Comparison of ENCODE assay signal across 24 cellular contexts in genomic region chr17:37084375-37084774, GRCh38.
DNase-seq lines count a peak whose midpoint lies in the region; ATAC-seq, FAIRE-seq and TF ChIP-seq lines count a peak whose summit lies in the region.
"Had no signal": no experiment of that assay in that cellular context is flagged by ENCODE, and none has a peak within 500 bp of the region (broad histone marks: within the 10 kb centered on the region; RNA-seq: fewer than 3 reads in every experiment).

No MANE protein-coding gene starts in this region.

- no peak overlapping the region for H3K4me3 Mint-ChIP-seq in endodermal cell
- H3K4me3 Mint-ChIP-seq in activated T-cell treated with anti-CD3 and anti-CD28 coated beads, Interleukin-2, amount 50 U/mL, for 4 hours, result no peak overlapping the region
- no peak overlapping the region for H3K4me3 Mint-ChIP-seq in activated CD8-positive, alpha-beta T cell treated with anti-CD3 and anti-CD28 coated beads, Interleukin-2, amount 10 ng/mL, durations not matched to agents 7 days and 5 days
- H3K4me3 Mint-ChIP-seq: CD4-positive, alpha-beta memory T cell had no signal

- POLR2A ChIA-PET in HepG2 (lab: Yijun Ruan, JAX), result no interaction called here
- POLR2A ChIA-PET in activated CD8-positive, alpha-beta T cell treated with anti-CD3 and anti-CD28 coated beads, Interleukin-2, amount 10 ng/mL, durations not matched to agents 7 days and 5 days (lab: Charles Lee), result no interaction called here

- H3K27ac Mint-ChIP-seq in endodermal cell, result peak overlapping the region; percentile 53
- no peak overlapping the region for H3K27ac Mint-ChIP-seq in activated CD8-positive, alpha-beta T cell treated with anti-CD3 and anti-CD28 coated beads, Interleukin-2, amount 10 ng/mL, durations not matched to agents 7 days and 5 days

- H3K27me3 ChIP-seq in HepG2 (ENCODE audit: control insufficient read depth in 1 of 2, insufficient read depth in 2 of 2, low read length in 2 of 2) (no peaks in the 10 kb centered on the region), right lobe of liver (no peaks in the 10 kb centered on the region), endodermal cell (ENCODE audit: control insufficient read depth, insufficient read depth, low read length, poor library complexity, severe bottlenecking) (no peaks in the 10 kb centered on the region)
- H3K27me3 ChIP-seq: BLaER1 treated with 17β-estradiol and CSF1 and Interleukin-3, amounts not matched to agents 10 nM and 100 nM had no signal

- H3K4me1 ChIP-seq in HepG2 (ENCODE audit: insufficient read depth, low read length) (peaks cover 13% of the 10 kb centered on the region), right lobe of liver (no peaks in the 10 kb centered on the region), endodermal cell (ENCODE audit: control insufficient read depth, insufficient read depth, low read length) (peaks cover 7% of the 10 kb centered on the region), mesodermal cell (ENCODE audit: control insufficient read depth, insufficient read depth, low read length, poor library complexity, severe bottlenecking) (peaks cover 13% of the 10 kb centered on the region)

- DNase-seq in HepG2 (ENCODE audit: low spot score), result no peak
- no peak for DNase-seq in right lobe of liver
- no peak for DNase-seq in endodermal cell
- DNase-seq in activated T-cell treated with anti-CD3 and anti-CD28 coated beads, Interleukin-2, amount 50 U/mL, for 4 hours, result no peak
- DNase-seq in NCI-H1105 (lab: John Stamatoyannopoulos, UW), result no peak
- no peak for DNase-seq in activated CD8-positive, alpha-beta memory T cell treated with anti-CD3 and anti-CD28 coated beads for 24 hours
- no peak for DNase-seq in activated CD8-positive, alpha-beta T cell treated with anti-CD3 and anti-CD28 coated beads, Interleukin-2, amount 10 ng/mL, durations not matched to agents 7 days and 5 days
- DNase-seq: CD4-positive, alpha-beta memory T cell; DND-41; GM23248; KBM-7; NCI-H1092; NCI-H146; NCI-H2029 treated with DMSO at 0.1 percent for 48 hours; NCI-H2171; NCI-H345; NCI-H524; NCI-H774 had no signal

- no peaks in the 10 kb centered on the region for H4K20me1 ChIP-seq in HepG2 (ENCODE audit: insufficient read depth, low read length)
- H4K20me1 ChIP-seq: BLaER1 treated with 17β-estradiol and CSF1 and Interleukin-3, amounts not matched to agents 10 nM and 100 nM had no signal

- no TSS peak for BruUV-seq in HepG2 (replicated peaks; lab: Mats Ljungman, UMichigan)

- H3K27ac ChIP-seq in HepG2 (ENCODE audit: extremely low read length, insufficient read depth, low read length), result no peak overlapping the region
- H3K27ac ChIP-seq in right lobe of liver, result no peak overlapping the region
- no peak overlapping the region for H3K27ac ChIP-seq in endodermal cell (ENCODE audit: low read depth, low read length)
- H3K27ac ChIP-seq in mesodermal cell (ENCODE audit: low read depth, low read length, severe bottlenecking), result peak overlapping the region; percentile 54
- H3K27ac ChIP-seq: 22Rv1, GM23248 had no signal

- no peak for ATAC-seq in HepG2
- no peak for ATAC-seq in right lobe of liver
- ATAC-seq in activated T-cell treated with anti-CD3 and anti-CD28 coated beads, Interleukin-2, amount 50 U/mL, for 4 hours, result no peak
- ATAC-seq in activated CD8-positive, alpha-beta T cell treated with anti-CD3 and anti-CD28 coated beads, Interleukin-2, amount 10 ng/mL, durations not matched to agents 7 days and 5 days, result no peak
- ATAC-seq: GM12878, Panc1, SK-N-SH treated with all-trans-retinoic acid at 6 μM for 48 hours had no signal

- H3K4me3 ChIP-seq in HepG2 (replicated peaks in 1 of 3; ENCODE audit: insufficient read depth in 1 of 3, low read depth in 2 of 3, low read length in 3 of 3) (no peak overlapping the region), right lobe of liver (no peak overlapping the region), endodermal cell (ENCODE audit: low read length) (no peak overlapping the region), mesodermal cell (ENCODE audit: extremely low read depth, insufficient read depth, low read length, poor library complexity, severe bottlenecking) (no peak overlapping the region)
- H3K4me3 ChIP-seq: BLaER1 treated with 17β-estradiol and CSF1 and Interleukin-3, amounts not matched to agents 10 nM and 100 nM; GM12878; GM23248 had no signal

- 89% methylated on average over 4 of the region's 4 CpGs for WGBS in HepG2 (ENCODE audit: low lambda C conversion rate)
- WGBS in right lobe of liver (ENCODE audit: insufficient coverage, low coverage, low lambda C conversion rate, missing lambda C conversion rate), result 71% methylated on average over 4 of the region's 4 CpGs
- WGBS in endodermal cell (ENCODE audit: insufficient coverage in 1 of 2, insufficient read length in 1 of 2), 2 experiments, result 89 to 93% methylated on average over 2 to 4 of the region's 4 CpGs
- 81 to 85% methylated on average over 2 to 3 of the region's 4 CpGs for WGBS in mesodermal cell (ENCODE audit: insufficient coverage in 2 of 2), 2 experiments

- peaks cover 8% of the 10 kb centered on the region for H3K9me3 Mint-ChIP-seq in endodermal cell
- peaks cover 5% of the 10 kb centered on the region for H3K9me3 Mint-ChIP-seq in activated T-cell treated with anti-CD3 and anti-CD28 coated beads, Interleukin-2, amount 50 U/mL, for 4 hours
- no peaks in the 10 kb centered on the region for H3K9me3 Mint-ChIP-seq in activated CD8-positive, alpha-beta T cell treated with anti-CD3 and anti-CD28 coated beads, Interleukin-2, amount 10 ng/mL, durations not matched to agents 7 days and 5 days (ENCODE audit: insufficient read depth)

- no peak for FAIRE-seq in HepG2 (lab: Jason Lieb, UNC)
- FAIRE-seq: GM12878 had no signal

- H3K27me3 Mint-ChIP-seq in endodermal cell (ENCODE audit: insufficient read depth), result no peaks in the 10 kb centered on the region
- no peaks in the 10 kb centered on the region for H3K27me3 Mint-ChIP-seq in activated T-cell treated with anti-CD3 and anti-CD28 coated beads, Interleukin-2, amount 50 U/mL, for 4 hours (ENCODE audit: low read depth)
- no peaks in the 10 kb centered on the region for H3K27me3 Mint-ChIP-seq in activated CD8-positive, alpha-beta T cell treated with anti-CD3 and anti-CD28 coated beads, Interleukin-2, amount 10 ng/mL, durations not matched to agents 7 days and 5 days (ENCODE audit: low read depth)
- H3K27me3 Mint-ChIP-seq: CD4-positive, alpha-beta memory T cell had no signal

- H3K36me3 ChIP-seq in HepG2 (replicated peaks in 1 of 2; ENCODE audit: control insufficient read depth in 1 of 2, insufficient read depth in 2 of 2, low read length in 2 of 2), result peaks cover 6 to 39% of the 10 kb centered on the region in 2 experiments
- H3K36me3 ChIP-seq in right lobe of liver, result peaks cover 0 to 42% (median 7%) of the 10 kb centered on the region in 4 donors
- peaks cover 36% of the 10 kb centered on the region for H3K36me3 ChIP-seq in endodermal cell (ENCODE audit: control insufficient read depth, insufficient read depth, low read length)
- peaks cover 47% of the 10 kb centered on the region for H3K36me3 ChIP-seq in mesodermal cell (ENCODE audit: control insufficient read depth, insufficient read depth, low read length)

- peaks cover 38% of the 10 kb centered on the region for H3K4me1 Mint-ChIP-seq in endodermal cell
- peaks cover 19% of the 10 kb centered on the region for H3K4me1 Mint-ChIP-seq in activated T-cell treated with anti-CD3 and anti-CD28 coated beads, Interleukin-2, amount 50 U/mL, for 4 hours (ENCODE audit: low read depth)
- H3K4me1 Mint-ChIP-seq in activated CD8-positive, alpha-beta T cell treated with anti-CD3 and anti-CD28 coated beads, Interleukin-2, amount 10 ng/mL, durations not matched to agents 7 days and 5 days (ENCODE audit: low read depth), result peaks cover 39% of the 10 kb centered on the region

- intact Hi-C loops in HepG2 (cut with micrococcal nuclease; ENCODE audit: unreplicated experiment), result no loop called here
- intact Hi-C loops in right lobe of liver (cut with DNase I), result no loop called here

- no peak overlapping the region for H3K4me2 ChIP-seq in HepG2 (ENCODE audit: low read depth, low read length)
- H3K4me2 ChIP-seq: BLaER1 treated with 17β-estradiol and CSF1 and Interleukin-3, amounts not matched to agents 10 nM and 100 nM had no signal

- H3K79me2 ChIP-seq in HepG2 (ENCODE audit: insufficient read depth, low read length), result no peaks in the 10 kb centered on the region

- TF ChIP-seq POLR2A in HepG2 (IDR thresholded peaks at IDR 0.05; ENCODE audit: insufficient read depth in 1 of 2, low read depth in 2 of 2, low read length in 2 of 2) (no peak), right lobe of liver (IDR thresholded peaks at IDR 0.05) (no peak)

- no peak overlapping the region for H2AFZ ChIP-seq in HepG2 (ENCODE audit: low read length)
- H2AFZ ChIP-seq: GM23248 had no signal

- in situ Hi-C loops in HepG2 (cut with HindIII; ENCODE audit: extremely low pct_ligation_motif_present, low pct_unique_long_range_greater_than_20kb), result no loop called here

- TF ChIP-seq EP300 in HepG2 (IDR thresholded peaks at IDR 0.05; ENCODE audit: low read depth in 2 of 2, low read length in 2 of 2), result no peak
- TF ChIP-seq EP300 in HepG2 (CRISPR knock-in tag; IDR thresholded peaks at IDR 0.05; ENCODE audit: borderline replicate concordance), result no peak

- no peak for TF ChIP-seq RAD21 in HepG2 (CRISPR knock-in tag; IDR thresholded peaks at IDR 0.05)

- H3K36me3 Mint-ChIP-seq in endodermal cell (ENCODE audit: low read depth), result peaks cover 47% of the 10 kb centered on the region
- H3K36me3 Mint-ChIP-seq in activated T-cell treated with anti-CD3 and anti-CD28 coated beads, Interleukin-2, amount 50 U/mL, for 4 hours (ENCODE audit: insufficient read depth), result peaks cover 27% of the 10 kb centered on the region
- peaks cover 34% of the 10 kb centered on the region for H3K36me3 Mint-ChIP-seq in activated CD8-positive, alpha-beta T cell treated with anti-CD3 and anti-CD28 coated beads, Interleukin-2, amount 10 ng/mL, durations not matched to agents 7 days and 5 days (ENCODE audit: low read depth)

- TF ChIP-seq CTCF in HepG2 (CRISPR knock-in tag; IDR thresholded peaks at IDR 0.05) (no peak), right lobe of liver (IDR thresholded peaks at IDR 0.05) (no peak), endodermal cell (conservative IDR thresholded peaks at IDR 0.05) (no peak)

- H3K9ac ChIP-seq in HepG2 (ENCODE audit: insufficient read depth, low read depth, low read length) (no peak overlapping the region), endodermal cell (ENCODE audit: extremely low read depth, low read length, poor library complexity, severe bottlenecking) (no peak overlapping the region)
- H3K9ac ChIP-seq: BLaER1 treated with 17β-estradiol and CSF1 and Interleukin-3, amounts not matched to agents 10 nM and 100 nM; GM23248 had no signal

- CTCF ChIA-PET in HepG2 (lab: Yijun Ruan, JAX; ENCODE audit: low intra/inter-chr PET ratio, low total read pairs), result no interaction called here
- CTCF ChIA-PET in activated CD8-positive, alpha-beta T cell treated with anti-CD3 and anti-CD28 coated beads, Interleukin-2, amount 10 ng/mL, durations not matched to agents 7 days and 5 days (lab: Charles Lee), result interaction anchor here (0.9 kb wide), 1 partner anchor 38 kb away, joined by 3 read pairs; no protein-coding TSS in a partner anchor

- H3K9me3 ChIP-seq in HepG2 (ENCODE audit: low read length) (no peaks in the 10 kb centered on the region), right lobe of liver (no peaks in the 10 kb centered on the region), endodermal cell (ENCODE audit: control insufficient read depth, low read length) (peaks cover 4% of the 10 kb centered on the region), mesodermal cell (ENCODE audit: control insufficient read depth, low read length) (no peaks in the 10 kb centered on the region)
